8 cellular contexts compared by ENCODE assay signal in genomic region chr10:52308251-52309031, GRCh38. TPM values are rescaled to one million over a fixed set of nuclear protein-coding genes. Genes with fewer than 3 reads are reported as not detected.
DNase-seq lines count a peak whose midpoint lies in the region; ATAC-seq and TF ChIP-seq lines count a peak whose summit lies in the region.

No MANE protein-coding gene starts in this region.

- H3K36me3 Mint-ChIP-seq in natural killer cell treated with Interleukin-12 subunit alpha and Interleukin-12 subunit beta and Interleukin-15 and Interleukin-18, amount 100 ng/mL, for 72 hours: peaks cover 4% of the 10 kb centered on the region

- ATAC-seq in foreskin keratinocyte: peak; percentile 89
- peak; percentile 51 to 67 for ATAC-seq in natural killer cell treated with Interleukin-12 subunit alpha and Interleukin-12 subunit beta and Interleukin-15 and Interleukin-18, amount 100 ng/mL, for 72 hours

- H3K36me3 ChIP-seq in GM06990 (ENCODE audit: control insufficient read depth, insufficient read depth, low read length) (no peaks in the 10 kb centered on the region), HEK293 (ENCODE audit: control insufficient read depth in 2 of 2, insufficient read depth in 1 of 2, low read length in 2 of 2) (no peaks in the 10 kb centered on the region), MG63 (no peaks in the 10 kb centered on the region), WERI-Rb-1 (no peaks in the 10 kb centered on the region)

- H3K27me3 Mint-ChIP-seq in natural killer cell treated with Interleukin-12 subunit alpha and Interleukin-12 subunit beta and Interleukin-15 and Interleukin-18, amount 100 ng/mL, for 72 hours: peaks cover 29 to 37% of the 10 kb centered on the region in 2 donors

- peak; percentile 38 for DNase-seq in GM06990 (ENCODE audit: extremely low read depth, insufficient read length)
- DNase-seq in MG63: peak; percentile 69
- peak; percentile 50 for DNase-seq in WERI-Rb-1
- DNase-seq in foreskin keratinocyte: peak in 1 of 2 donors; percentile 58
- no peak for DNase-seq in natural killer cell treated with Interleukin-12 subunit alpha and Interleukin-12 subunit beta and Interleukin-15 and Interleukin-18, amount 100 ng/mL, for 72 hours (ENCODE audit: low spot score)
- DNase-seq in NCI-H2196 treated with DMSO at 0.1 percent for 48 hours (lab: John Stamatoyannopoulos, UW; ENCODE audit: unreplicated experiment): no peak

- H3K4me3 ChIP-seq in GM06990 (replicated peaks; ENCODE audit: low read depth, low read length) (peak overlapping the region; percentile 6; the same call in 1 of the 2 replicates), HEK293 (ENCODE audit: low read depth, low read length) (peak overlapping the region; percentile 22; the same call in 1 of the 2 replicates), MG63 (peak overlapping the region; percentile 30), WERI-Rb-1 (ENCODE audit: low read depth, low read length) (peak overlapping the region; percentile 36)

- TF ChIP-seq CTCF in 22Rv1 (IDR thresholded peaks at IDR 0.05) (peak; percentile 85), GM06990 (IDR thresholded peaks at IDR 0.05; ENCODE audit: insufficient read depth, low read length, poor library complexity, severe bottlenecking) (peak; percentile 65), HEK293 (tag by site-specific recombination; IDR thresholded peaks at IDR 0.05) (peak; percentile 44), WERI-Rb-1 (IDR thresholded peaks at IDR 0.05; ENCODE audit: low read depth, low read length) (peak; percentile 34; the same call in 1 of the 2 replicates), foreskin keratinocyte (conservative IDR thresholded peaks at IDR 0.05) (peak; percentile 93)

- peaks cover 6 to 7% of the 10 kb centered on the region in 2 donors for H3K4me1 Mint-ChIP-seq in natural killer cell treated with Interleukin-12 subunit alpha and Interleukin-12 subunit beta and Interleukin-15 and Interleukin-18, amount 100 ng/mL, for 72 hours (ENCODE audit: low read depth in 2 of 2)

- H3K27me3 ChIP-seq in GM06990 (replicated peaks; ENCODE audit: control insufficient read depth, insufficient read depth, low read length): peaks cover 3% of the 10 kb centered on the region
- no peaks in the 10 kb centered on the region for H3K27me3 ChIP-seq in MG63
- H3K27me3 ChIP-seq in WERI-Rb-1 (ENCODE audit: insufficient read depth, low read depth, severe bottlenecking): peaks cover 22% of the 10 kb centered on the region
- H3K27me3 ChIP-seq in foreskin keratinocyte: no peaks in the 10 kb centered on the region

- H3K9me3 Mint-ChIP-seq in natural killer cell treated with Interleukin-12 subunit alpha and Interleukin-12 subunit beta and Interleukin-15 and Interleukin-18, amount 100 ng/mL, for 72 hours: no peaks in the 10 kb centered on the region

- H3K4me3 Mint-ChIP-seq in natural killer cell treated with Interleukin-12 subunit alpha and Interleukin-12 subunit beta and Interleukin-15 and Interleukin-18, amount 100 ng/mL, for 72 hours: peak overlapping the region; percentile 62

- H3K27ac ChIP-seq in 22Rv1 (peak overlapping the region; percentile 44; the same call in 1 of the 2 replicates), HEK293 (ENCODE audit: extremely low read depth, low read depth, low read length) (no peak overlapping the region), WERI-Rb-1 (no peak overlapping the region), foreskin keratinocyte (no peak overlapping the region)

- H3K9me3 ChIP-seq in HEK293 (ENCODE audit: control insufficient read depth, insufficient read depth, low read depth, low read length): no peaks in the 10 kb centered on the region
- no peaks in the 10 kb centered on the region for H3K9me3 ChIP-seq in MG63
- no peaks in the 10 kb centered on the region for H3K9me3 ChIP-seq in WERI-Rb-1 (ENCODE audit: severe bottlenecking)

- no peak overlapping the region for H3K27ac Mint-ChIP-seq in natural killer cell treated with Interleukin-12 subunit alpha and Interleukin-12 subunit beta and Interleukin-15 and Interleukin-18, amount 100 ng/mL, for 72 hours

- POLR2A ChIA-PET in HEK293 (lab: Yijun Ruan, JAX): no interaction called here

- H3K4me1 ChIP-seq in HEK293 (ENCODE audit: control insufficient read depth, insufficient read depth, low read length) (no peaks in the 10 kb centered on the region), foreskin keratinocyte (peaks cover 3% of the 10 kb centered on the region)

- CTCF ChIA-PET in HEK293 (lab: Yijun Ruan, JAX): interaction anchor here (0.6 to 7.6 kb wide), 32 partner anchors 9 to 439 kb away, joined by 3 to 109 read pairs (median 4); no protein-coding TSS in a partner anchor

TF ChIP-seq in HEK293, 187 proteins besides CTCF, POLR2A, EP300 and RAD21:
- no peak for TF ChIP-seq YY1 (tag by site-specific recombination; IDR thresholded peaks at IDR 0.05)
- TF ChIP-seq ZNF335 (tag by site-specific recombination; conservative IDR thresholded peaks at IDR 0.05): peak; percentile 51
- TF ChIP-seq ZNF561 (tag by site-specific recombination; IDR thresholded peaks at IDR 0.05; ENCODE audit: borderline replicate concordance): no peak
- TF ChIP-seq ZNF341 (tag by site-specific recombination; IDR thresholded peaks at IDR 0.05; ENCODE audit: low read depth): peak; percentile 57
- TF ChIP-seq HOXA7 (CRISPR knock-in tag; IDR thresholded peaks at IDR 0.05; ENCODE audit: borderline replicate concordance): no peak
- peak; percentile 89 for TF ChIP-seq ZNF654 (tag by site-specific recombination; IDR thresholded peaks at IDR 0.05; ENCODE audit: low read depth)
- no peak for TF ChIP-seq ZXDB (tag by site-specific recombination; IDR thresholded peaks at IDR 0.05)
- 0 out of 2 replicates have a peak, but pooled peaks have one; percentile 21 for TF ChIP-seq ZSCAN30 (tag by site-specific recombination; IDR thresholded peaks at IDR 0.05)
- peak; percentile 39; the same call in 1 of the 2 replicates for TF ChIP-seq ZBTB6 (tag by site-specific recombination; IDR thresholded peaks at IDR 0.05)
- peak; percentile 29; the same call in 1 of the 2 replicates for TF ChIP-seq PATZ1 (tag by site-specific recombination; IDR thresholded peaks at IDR 0.05)
- 0 out of 2 replicates have a peak, but pooled peaks have one; percentile 13 for TF ChIP-seq SP7 (tag by site-specific recombination; IDR thresholded peaks at IDR 0.05)
- TF ChIP-seq TCF7L2 (IDR thresholded peaks at IDR 0.05; ENCODE audit: borderline replicate concordance, low read depth, low read length): no peak
- peak; percentile 85 for TF ChIP-seq ZNF660 (tag by site-specific recombination; IDR thresholded peaks at IDR 0.05)
- peak; percentile 10; the same call in 1 of the 2 replicates for TF ChIP-seq GLIS1 (tag by site-specific recombination; IDR thresholded peaks at IDR 0.05)

RNA-seq across cellular contexts. Expression of gene DKK1, which starts 5.6 kb away (rescaled TPM):
- 403 and 429 TPM in 2 replicates for total RNA-seq in MG63 (2014; rRNA removed; shearing (Covaris generic); ENCODE audit: low replicate concordance)
- 228 and 406 TPM in 2 replicates for total RNA-seq in foreskin keratinocyte
- polyA plus RNA-seq in foreskin keratinocyte: 194 and 421 TPM in 2 replicates
- total RNA-seq in natural killer cell treated with Interleukin-12 subunit alpha and Interleukin-12 subunit beta and Interleukin-15 and Interleukin-18, amount 100 ng/mL, for 72 hours: not detected

Comparison
In these comparisons a context has a peak if more than half of its experiments do, and no peak if none do; other contexts are left out.
1. CTCF ChIP-seq: peak in every context shown above with its lines; median percentile 93 in foreskin keratinocyte; 85 in 22Rv1; 65 in GM06990; 44 in HEK293; 34 in WERI-Rb-1.
2. DNase-seq: peak in GM06990 (single experiment), MG63 (single experiment) and WERI-Rb-1 (single experiment); none in natural killer cell treated with Interleukin-12 subunit alpha and Interleukin-12 subunit beta and Interleukin-15 and Interleukin-18, amount 100 ng/mL, for 72 hours (single experiment) and NCI-H2196 treated with DMSO at 0.1 percent for 48 hours (single experiment).
3. RNA of gene DKK1, which starts 5.6 kb away (total RNA-seq): 403 to 429 TPM in MG63 and 228 to 406 TPM in foreskin keratinocyte; not detected in natural killer cell treated with Interleukin-12 subunit alpha and Interleukin-12 subunit beta and Interleukin-15 and Interleukin-18, amount 100 ng/mL, for 72 hours; every median in the first group is over 100 times any median in the second.
4. Peak in every context shown above with its lines, with median percentiles within 50 percentile points of each other: H3K4me3 ChIP-seq.